15 cellular contexts compared by ENCODE assay signal in genomic region chr5:88877826-88878225, GRCh38. TPM values are rescaled to one million over a fixed set of nuclear protein-coding genes. Genes with fewer than 3 reads are reported as not detected.
DNase-seq lines count a peak whose midpoint lies in the region; ATAC-seq and TF ChIP-seq lines count a peak whose summit lies in the region.
"Had no signal": no experiment of that assay in that cellular context is flagged by ENCODE, and none has a peak within 500 bp of the region (broad histone marks: within the 10 kb centered on the region; RNA-seq: fewer than 3 reads in every experiment).

No MANE protein-coding gene starts in this region.

- ATAC-seq in HG02884 (IDR thresholded peaks at IDR 0.05; ENCODE audit: unreplicated experiment) (no peak), GM19035 (IDR thresholded peaks at IDR 0.05; ENCODE audit: unreplicated experiment) (no peak)
- ATAC-seq: activated naive CD8-positive, alpha-beta T cell treated with anti-CD3 and anti-CD28 coated beads, Interleukin-2, amount 50 U/mL, for 24 hours had no signal

- H3K27me3 Mint-ChIP-seq in Calu3 (ENCODE audit: unreplicated experiment) (no peaks in the 10 kb centered on the region), neural crest cell (ENCODE audit: low read depth) (peaks cover 11% of the 10 kb centered on the region)

- H3K4me1 ChIP-seq in MM.1S (ENCODE audit: low read length) = peaks cover 9% of the 10 kb centered on the region; the same call in 1 of the 2 replicates
- H3K4me1 ChIP-seq: BE2C had no signal

- H3K9ac ChIP-seq in MM.1S (ENCODE audit: low read length) = peak overlapping the region; percentile 95

- H3K27me3 ChIP-seq in MM.1S (replicated peaks; ENCODE audit: insufficient read depth, low read length) = no peaks in the 10 kb centered on the region
- H3K27me3 ChIP-seq: SJCRH30 had no signal

- no peak overlapping the region for H2AFZ ChIP-seq in MM.1S (ENCODE audit: low read length)

- BruUV-seq in Calu3 (replicated peaks; lab: Mats Ljungman, UMichigan) = no TSS peak

- H3K27ac ChIP-seq in MM.1S (ENCODE audit: low read length) (peak overlapping the region; percentile 37; the same call in 1 of the 2 replicates), coronary artery (peak overlapping the region; percentile 67 to 83)
- H3K27ac ChIP-seq: SJCRH30 had no signal

- intact Hi-C loops in Calu3 (cut with micrococcal nuclease; ENCODE audit: unreplicated experiment) = loop anchor here (2.0 kb wide), 1 partner anchor 93 kb away; no protein-coding TSS in a partner anchor

- H3K9me3 Mint-ChIP-seq in Calu3 (ENCODE audit: low read depth, unreplicated experiment) (no peaks in the 10 kb centered on the region), neural crest cell (no peaks in the 10 kb centered on the region)
- H3K9me3 Mint-ChIP-seq: activated naive CD8-positive, alpha-beta T cell treated with anti-CD3 and anti-CD28 coated beads, Interleukin-2, amount 50 U/mL, for 24 hours had no signal

- no peak for TF ChIP-seq CTCF in Calu3 (IDR thresholded peaks at IDR 0.05; ENCODE audit: unreplicated experiment)
- no peak for TF ChIP-seq CTCF in MM.1S (IDR thresholded peaks at IDR 0.05; ENCODE audit: low read length)
- TF ChIP-seq CTCF in coronary artery (IDR thresholded peaks at IDR 0.05) = no peak
- TF ChIP-seq CTCF in neural crest cell (conservative IDR thresholded peaks at IDR 0.05) = no peak

- DNase-seq in Calu3 (no peak), MM.1S (no peak), coronary artery (ENCODE audit: low spot score) (no peak), neural crest cell (ENCODE audit: low read depth, low spot score) (no peak), occipital lobe (lab: John Stamatoyannopoulos, UW) (no peak), globus pallidus (ENCODE audit: low spot score) (no peak)
- DNase-seq: activated CD8-positive, alpha-beta memory T cell treated with anti-CD3 and anti-CD28 coated beads, Interleukin-2, amount 50 U/mL, for 48 hours; activated naive CD8-positive, alpha-beta T cell treated with anti-CD3 and anti-CD28 coated beads, Interleukin-2, amount 50 U/mL, for 24 hours; BE2C; KBM-7; NCI-H226; SJCRH30; small intestine had no signal

- no peaks in the 10 kb centered on the region for H3K9me3 ChIP-seq in MM.1S (replicated peaks; ENCODE audit: insufficient read depth, low read length)
- H3K9me3 ChIP-seq: BE2C, SJCRH30 had no signal

- H4K20me1 ChIP-seq in MM.1S (ENCODE audit: insufficient read depth, low read length) = peaks cover 13% of the 10 kb centered on the region; the same call in 1 of the 2 replicates

- CTCF ChIA-PET in Calu3 (lab: Charles Lee) = no interaction called here

- H3K4me3 ChIP-seq in MM.1S (ENCODE audit: low read length) (peak overlapping the region; percentile 79), coronary artery (peak overlapping the region; percentile 50)
- H3K4me3 ChIP-seq: SJCRH30 had no signal

- H3K4me2 ChIP-seq in MM.1S (ENCODE audit: low read depth, low read length) = peak overlapping the region; percentile 69

- H3K9me2 ChIP-seq in MM.1S (replicated peaks; ENCODE audit: insufficient read depth, low read length) = no peaks in the 10 kb centered on the region

- H3K4me3 Mint-ChIP-seq in Calu3 (ENCODE audit: low read depth, unreplicated experiment) (no peak overlapping the region), neural crest cell (peak overlapping the region; percentile 56)
- H3K4me3 Mint-ChIP-seq: activated naive CD8-positive, alpha-beta T cell treated with anti-CD3 and anti-CD28 coated beads, Interleukin-2, amount 50 U/mL, for 24 hours had no signal

- H3K4me1 Mint-ChIP-seq in Calu3 (ENCODE audit: low read depth, unreplicated experiment) (peaks cover 9% of the 10 kb centered on the region), neural crest cell (peaks cover 44% of the 10 kb centered on the region)

- peaks cover 24% of the 10 kb centered on the region; the same call in 1 of the 2 replicates for H3F3A ChIP-seq in MM.1S (ENCODE audit: insufficient read depth, low read length)

- peaks cover 100% of the 10 kb centered on the region for H3K79me2 ChIP-seq in MM.1S (ENCODE audit: low read length)

- H3K36me3 Mint-ChIP-seq in Calu3 (ENCODE audit: insufficient read depth, unreplicated experiment) = peaks cover 6% of the 10 kb centered on the region
- no peaks in the 10 kb centered on the region for H3K36me3 Mint-ChIP-seq in neural crest cell (ENCODE audit: low read depth)

- H3K36me3 ChIP-seq in MM.1S (replicated peaks; ENCODE audit: insufficient read depth, low read length) = peaks cover 17% of the 10 kb centered on the region
- H3K36me3 ChIP-seq: BE2C had no signal

- peak overlapping the region; percentile 27 for H3K27ac Mint-ChIP-seq in Calu3 (ENCODE audit: unreplicated experiment)
- H3K27ac Mint-ChIP-seq in neural crest cell (ENCODE audit: unreplicated experiment) = no peak overlapping the region
- H3K27ac Mint-ChIP-seq: activated naive CD8-positive, alpha-beta T cell treated with anti-CD3 and anti-CD28 coated beads, Interleukin-2, amount 50 U/mL, for 24 hours had no signal

RNA-seq across cellular contexts. Expression of gene MEF2C, which starts 5.2 kb away (rescaled TPM):
- total RNA-seq in Calu3 (2022) = 6.1 and 6.5 TPM in 2 replicates
- total RNA-seq in neural crest cell = 46.0 and 56.2 TPM in 2 replicates
- 2,088 TPM for total RNA-seq in occipital lobe

Comparison
In these comparisons a context has a peak if more than half of its experiments do, and no peak if none do; other contexts are left out.
1. RNA of gene MEF2C, which starts 5.2 kb away (total RNA-seq): 2,088 TPM in occipital lobe (single experiment); 46.0 to 56.2 TPM in neural crest cell and 6.1 to 6.5 TPM in Calu3; every median in the first group is over 10 times any median in the second.